Comparison of ENCODE assay signal across 17 cellular contexts in the genomic region with DNA sequence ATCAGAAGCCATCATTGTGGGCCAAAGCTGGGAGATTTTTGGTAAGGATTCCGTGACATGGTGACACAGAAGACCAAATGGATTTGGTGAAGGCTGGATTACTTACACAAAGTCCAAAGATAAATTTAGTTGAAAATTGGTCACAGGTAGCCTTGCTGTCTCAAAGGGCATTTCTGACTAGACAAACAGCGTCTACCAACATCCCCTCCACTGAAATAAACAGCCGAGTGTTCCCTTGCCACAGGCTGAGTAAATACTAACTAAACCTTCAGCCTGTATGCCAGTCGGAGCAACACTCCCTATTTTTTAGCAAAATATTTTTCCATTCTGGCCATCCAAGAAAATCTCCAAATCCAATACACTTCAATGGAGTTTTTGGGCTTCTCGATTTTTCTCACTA.
DNase-seq lines count a peak whose midpoint lies in the region; ATAC-seq and TF ChIP-seq lines count a peak whose summit lies in the region.
"Had no signal": no experiment of that assay in that cellular context is flagged by ENCODE, and none has a peak within 500 bp of the region (broad histone marks: within the 10 kb centered on the region; RNA-seq: fewer than 3 reads in every experiment).

No MANE protein-coding gene starts in this region.

- H3K36me3 Mint-ChIP-seq in MCF 10A (ENCODE audit: insufficient read depth, unreplicated experiment): no peaks in the 10 kb centered on the region
- H3K36me3 Mint-ChIP-seq: CD4-positive, CD25-positive, alpha-beta regulatory T cell had no signal

- H3K9ac ChIP-seq in mucosa of rectum (ENCODE audit: low read depth in 1 of 2, low read length in 2 of 2): peak overlapping the region; percentile 15 to 42
- H3K9ac ChIP-seq: BLaER1 treated with 17β-estradiol and CSF1 and Interleukin-3, amounts not matched to agents 10 nM and 100 nM had no signal

- peaks cover 11% of the 10 kb centered on the region for H3K4me1 Mint-ChIP-seq in MCF 10A (ENCODE audit: insufficient read depth, unreplicated experiment)
- H3K4me1 Mint-ChIP-seq: CD4-positive, CD25-positive, alpha-beta regulatory T cell had no signal

- H3K4me3 Mint-ChIP-seq in MCF 10A (ENCODE audit: unreplicated experiment): no peak overlapping the region
- H3K4me3 Mint-ChIP-seq: CD4-positive, CD25-positive, alpha-beta regulatory T cell had no signal

- H3K27ac Mint-ChIP-seq in MCF 10A (ENCODE audit: low read depth, unreplicated experiment): no peak overlapping the region
- H3K27ac Mint-ChIP-seq: CD4-positive, CD25-positive, alpha-beta regulatory T cell had no signal

- no peaks in the 10 kb centered on the region for H3K9me3 ChIP-seq in Panc1 (ENCODE audit: control insufficient read depth, insufficient read depth, low read depth, low read length)
- H3K9me3 ChIP-seq in mucosa of rectum (ENCODE audit: control insufficient read depth in 2 of 2, low read length in 2 of 2): no peaks in the 10 kb centered on the region
- no peaks in the 10 kb centered on the region for H3K9me3 ChIP-seq in transverse colon
- H3K9me3 ChIP-seq in breast epithelium: no peaks in the 10 kb centered on the region
- H3K9me3 ChIP-seq: BLaER1 treated with 17β-estradiol and CSF1 and Interleukin-3, amounts not matched to agents 10 nM and 100 nM had no signal

- TF ChIP-seq CTCF in Panc1 (IDR thresholded peaks at IDR 0.05) (no peak), transverse colon (IDR thresholded peaks at IDR 0.05) (no peak), breast epithelium (IDR thresholded peaks at IDR 0.05) (no peak), MCF 10A (IDR thresholded peaks at IDR 0.05; ENCODE audit: unreplicated experiment) (no peak)

- POLR2A ChIA-PET in Panc1 (lab: Charles Lee) (no interaction called here), MCF 10A (lab: Yijun Ruan, JAX) (interaction anchor here (0.9 to 1.0 kb wide), 2 partner anchors 153 to 279 kb away, joined by 3 read pairs; no protein-coding TSS in a partner anchor)

- ATAC-seq in Panc1 (no peak), left lobe of liver (peak; percentile 84), GM21825 (IDR thresholded peaks at IDR 0.05; ENCODE audit: unreplicated experiment) (no peak)
- ATAC-seq: GM12878, HCT116 had no signal

- no peaks in the 10 kb centered on the region for H3K4me1 ChIP-seq in Panc1 (ENCODE audit: control insufficient read depth, insufficient read depth, low read length)
- H3K4me1 ChIP-seq in mucosa of rectum (ENCODE audit: control insufficient read depth in 2 of 2, insufficient read depth in 2 of 2, low read length in 2 of 2): peaks cover 11 to 12% of the 10 kb centered on the region in 2 donors
- peaks cover 0 to 11% (median 6%) of the 10 kb centered on the region in 4 donors for H3K4me1 ChIP-seq in transverse colon
- no peaks in the 10 kb centered on the region for H3K4me1 ChIP-seq in breast epithelium

- in situ Hi-C loops in Panc1 (cut with HindIII; ENCODE audit: low pct_unique_long_range_greater_than_20kb, low sequenced_read_pairs): no loop called here
- in situ Hi-C loops in transverse colon (cut with MboI; ENCODE audit: low pct_ligation_motif_present in 1 of 4, low pct_unique_long_range_greater_than_20kb in 1 of 4, low sequenced_read_pairs in 3 of 4): no loop called here

- H3K27me3 ChIP-seq in Panc1 (ENCODE audit: control insufficient read depth, insufficient read depth, low read length) (no peaks in the 10 kb centered on the region), mucosa of rectum (ENCODE audit: control insufficient read depth in 2 of 2, insufficient read depth in 2 of 2, low read length in 2 of 2) (no peaks in the 10 kb centered on the region), transverse colon (no peaks in the 10 kb centered on the region), breast epithelium (no peaks in the 10 kb centered on the region)
- H3K27me3 ChIP-seq: BLaER1 treated with 17β-estradiol and CSF1 and Interleukin-3, amounts not matched to agents 10 nM and 100 nM had no signal

- intact Hi-C loops in Panc1 (cut with micrococcal nuclease; ENCODE audit: unreplicated experiment): no loop called here
- intact Hi-C loops in transverse colon (cut with DNase I; ENCODE audit: low total_unique reads): no loop called here
- intact Hi-C loops in breast epithelium (cut with DNase I; ENCODE audit: low total_unique reads): no loop called here
- intact Hi-C loops in MCF 10A (cut with micrococcal nuclease): no loop called here

- H3K27ac ChIP-seq in Panc1 (ENCODE audit: low read length) (peak overlapping the region; percentile 20; the same call in 1 of the 2 replicates), mucosa of rectum (ENCODE audit: low read depth in 2 of 2, low read length in 2 of 2) (peak overlapping the region; percentile 86 to 89), transverse colon (peak overlapping the region; percentile 76 to 88 (median 82)), breast epithelium (no peak overlapping the region)
- H3K27ac ChIP-seq: BLaER1 treated with 17β-estradiol and CSF1 and Interleukin-3, amounts not matched to agents 10 nM and 100 nM; HL-60 had no signal

- no peaks in the 10 kb centered on the region for H3K9me3 Mint-ChIP-seq in MCF 10A (ENCODE audit: unreplicated experiment)

- H3K4me3 ChIP-seq in Panc1 (ENCODE audit: low read depth in 2 of 2, low read length in 2 of 2) (no peak overlapping the region), mucosa of rectum (ENCODE audit: low read length in 2 of 2) (peak overlapping the region; percentile 7 to 29), transverse colon (peak overlapping the region in 1 of 4 donors; percentile 5), breast epithelium (no peak overlapping the region)
- H3K4me3 ChIP-seq: BLaER1 treated with 17β-estradiol and CSF1 and Interleukin-3, amounts not matched to agents 10 nM and 100 nM; GM12878 had no signal

- DNase-seq in Panc1 (ENCODE audit: low read depth, low spot score) (no peak), left lobe of liver (ENCODE audit: low spot score) (peak; percentile 67), transverse colon (no peak), breast epithelium (ENCODE audit: low spot score in 2 of 2) (no peak), MCF 10A (ENCODE audit: unreplicated experiment) (no peak), GDM1 (lab: John Stamatoyannopoulos, UW) (no peak)
- DNase-seq: ACHN; Calu3; CD4-positive, CD25-positive, alpha-beta regulatory T cell; DMS 273 treated with DMSO at 0.1 percent for 48 hours; IMR-90 had no signal

- no peaks in the 10 kb centered on the region for H3K27me3 Mint-ChIP-seq in MCF 10A (ENCODE audit: insufficient read depth, unreplicated experiment)

- WGBS in transverse colon (ENCODE audit: low coverage in 1 of 2), 2 donors: 78 to 81% methylated on average over 4 to 5 of the region's 5 CpGs

- TF ChIP-seq POLR2A in transverse colon (IDR thresholded peaks at IDR 0.05) (no peak), breast epithelium (IDR thresholded peaks at IDR 0.05) (no peak)

- no peaks in the 10 kb centered on the region for H3K36me3 ChIP-seq in Panc1 (ENCODE audit: control insufficient read depth, insufficient read depth, low read length)
- H3K36me3 ChIP-seq in mucosa of rectum (ENCODE audit: control insufficient read depth in 2 of 2, insufficient read depth in 2 of 2, low read length in 2 of 2): no peaks in the 10 kb centered on the region
- H3K36me3 ChIP-seq in transverse colon: no peaks in the 10 kb centered on the region
- no peaks in the 10 kb centered on the region for H3K36me3 ChIP-seq in breast epithelium
- H3K36me3 ChIP-seq: BLaER1 treated with 17β-estradiol and CSF1 and Interleukin-3, amounts not matched to agents 10 nM and 100 nM had no signal

- no TSS peak for BruUV-seq in Panc1 (replicated peaks; lab: Mats Ljungman, UMichigan)
- BruUV-seq in MCF 10A (replicated peaks; lab: Mats Ljungman, UMichigan): no TSS peak

- CTCF ChIA-PET in Panc1 (lab: Charles Lee) (no interaction called here), MCF 10A (lab: Yijun Ruan, JAX) (no interaction called here)

- no peak for TF ChIP-seq EP300 in transverse colon (IDR thresholded peaks at IDR 0.05; ENCODE audit: low read depth)

Comparison
In these comparisons a context has a peak if more than half of its experiments do, and no peak if none do; other contexts are left out.
1. H3K27ac ChIP-seq: peak in Panc1 (single experiment), mucosa of rectum (2 of 2) and transverse colon (4 of 4); none in breast epithelium (0 of 2).
2. H3K4me3 ChIP-seq: peak in mucosa of rectum (2 of 2); none in Panc1 (0 of 2) and breast epithelium (0 of 3).